Comparison of ENCODE assay signal across 9 cellular contexts in genomic region chr11:47642099-47642855, GRCh38. TPM values are rescaled to one million over a fixed set of nuclear protein-coding genes. Genes with fewer than 3 reads are reported as not detected.
DNase-seq lines count a peak whose midpoint lies in the region; ATAC-seq, FAIRE-seq and TF ChIP-seq lines count a peak whose summit lies in the region.
"Had no signal": no experiment of that assay in that cellular context is flagged by ENCODE, and none has a peak within 500 bp of the region (broad histone marks: within the 10 kb centered on the region; RNA-seq: fewer than 3 reads in every experiment).

Gene MTCH2, minus strand, starts transcription at chr11:47642559. Its CDS starts 94 bp downstream, at chr11:47642465.

- FAIRE-seq in kidney (lab: Jason Lieb, UNC): no peak
- FAIRE-seq: colon had no signal

- no peak; the same call in none of the 2 replicates for TF ChIP-seq CTCF in AG10803 (conservative IDR thresholded peaks at IDR 0.05; ENCODE audit: low read length)
- TF ChIP-seq CTCF in kidney (IDR thresholded peaks at IDR 0.05; ENCODE audit: borderline replicate concordance, extremely low read depth, insufficient read depth): peak; percentile 21

- ATAC-seq in GM19043 (IDR thresholded peaks at IDR 0.05; ENCODE audit: low read depth, unreplicated experiment) (peak; percentile 88), HG03378 (IDR thresholded peaks at IDR 0.05; ENCODE audit: unreplicated experiment) (peak; percentile 91)

- H3K27ac ChIP-seq in kidney (ENCODE audit: low read depth in 2 of 2, low read length in 2 of 2): peak within 1 kb of the TSS; percentile 93 to 96

- DNase-seq in AG10803 (ENCODE audit: low read depth) (peak; percentile 96), NCI-H446 treated with DMSO at 0.1 percent for 48 hours (lab: John Stamatoyannopoulos, UW) (peak; percentile 96), cerebellar nuclear complex (lab: John Stamatoyannopoulos, UW) (peak; percentile 50 to 90), kidney (peak; percentile 98)
- peak; percentile 96 for DNase-seq in activated CD4-positive, CD25-positive, alpha-beta regulatory T cell treated with anti-CD3 and anti-CD28 coated beads, Interleukin-2, amount 50 U/mL, for 72 hours
- DNase-seq in stimulated activated CD4-positive, alpha-beta T cell treated with anti-CD3 and anti-CD28 coated beads, Interleukin-15, amount 100 ng/mL, for 24 hours: peak; percentile 97

- H3K4me1 ChIP-seq in kidney (ENCODE audit: control insufficient read depth in 1 of 2, insufficient read depth in 1 of 2, low read depth in 1 of 2, low read length in 2 of 2): peaks cover 3% of the 10 kb centered on the region in 2 donors

- H3K9me3 ChIP-seq in kidney (ENCODE audit: control insufficient read depth in 1 of 2, low read length in 2 of 2): no peaks in the 10 kb centered on the region

- intact Hi-C loops in kidney (cut with DNase I): no loop called here

- H3K36me3 ChIP-seq in kidney (ENCODE audit: control insufficient read depth in 1 of 2, insufficient read depth in 2 of 2, low read length in 2 of 2): peaks cover 2 to 3% of the 10 kb centered on the region in 2 donors

- H3K4me3 ChIP-seq in AG10803 (ENCODE audit: low read length): peak within 1 kb of the TSS; percentile 89
- H3K4me3 ChIP-seq in kidney (ENCODE audit: low read length in 2 of 2): peak within 1 kb of the TSS; percentile 88 to 98

- peak within 1 kb of the TSS; percentile 94 to 99 for H3K9ac ChIP-seq in kidney (ENCODE audit: low read length in 2 of 2)

RNA-seq across cellular contexts. Expression of gene MTCH2, which starts in this region (rescaled TPM):
- 85.3 TPM for total RNA-seq in kidney
- polyA plus RNA-seq in kidney (ENCODE audit: insufficient read depth, low read depth, low replicate concordance): 201 TPM

Comparison
In these comparisons a context has a peak if more than half of its experiments do, and no peak if none do; other contexts are left out.
1. Peak in every context shown above with its lines: DNase-seq, ATAC-seq, H3K4me3 ChIP-seq and H3K27ac ChIP-seq.